In genomic region chr6:36120979-36121706, GRCh38 we compare ENCODE assay signal across 8 cellular contexts. TPM values are rescaled to one million over a fixed set of nuclear protein-coding genes. Genes with fewer than 3 reads are reported as not detected.
A peak's percentile ranks its signal among the peaks of the same experiment; 100 is the strongest.
DNase-seq lines count a peak whose midpoint lies in the region; ATAC-seq and TF ChIP-seq lines count a peak whose summit lies in the region.

No MANE protein-coding gene starts in this region.

- H3K36me3 ChIP-seq in Peyer's patch = no peaks in the 10 kb centered on the region

- H3K9me3 Mint-ChIP-seq in activated naive CD4-positive, alpha-beta T cell treated with anti-CD3 and anti-CD28 coated beads, Interleukin-2, amount 50 U/mL, for 72 hours = no peaks in the 10 kb centered on the region
- no peaks in the 10 kb centered on the region for H3K9me3 Mint-ChIP-seq in stimulated activated naive CD8-positive, alpha-beta T cell treated with anti-CD3 and anti-CD28 coated beads, Interleukin-15, Interleukin-2, amounts not matched to agents 100 ng/mL and 50 ng/mL, for 24 hours

- peaks cover 0 to 19% of the 10 kb centered on the region in 2 donors for H3K36me3 Mint-ChIP-seq in activated naive CD4-positive, alpha-beta T cell treated with anti-CD3 and anti-CD28 coated beads, Interleukin-2, amount 50 U/mL, for 72 hours
- H3K36me3 Mint-ChIP-seq in stimulated activated naive CD8-positive, alpha-beta T cell treated with anti-CD3 and anti-CD28 coated beads, Interleukin-15, Interleukin-2, amounts not matched to agents 100 ng/mL and 50 ng/mL, for 24 hours (ENCODE audit: low read depth) = peaks cover 10% of the 10 kb centered on the region

- H3K27me3 Mint-ChIP-seq in stimulated activated naive CD8-positive, alpha-beta T cell treated with anti-CD3 and anti-CD28 coated beads, Interleukin-15, Interleukin-2, amounts not matched to agents 100 ng/mL and 50 ng/mL, for 24 hours = no peaks in the 10 kb centered on the region

- H3K4me1 Mint-ChIP-seq in stimulated activated naive CD8-positive, alpha-beta T cell treated with anti-CD3 and anti-CD28 coated beads, Interleukin-15, Interleukin-2, amounts not matched to agents 100 ng/mL and 50 ng/mL, for 24 hours (ENCODE audit: low read depth) = peaks cover 93% of the 10 kb centered on the region

- H3K4me1 ChIP-seq in Peyer's patch = peaks cover 8 to 24% (median 12%) of the 10 kb centered on the region in 4 donors

- TF ChIP-seq CTCF in GM20000 (IDR thresholded peaks at IDR 0.05; ENCODE audit: extremely low read depth, missing control alignments) (no peak), Peyer's patch (IDR thresholded peaks at IDR 0.05) (no peak)

- H3K27me3 ChIP-seq in Peyer's patch = no peaks in the 10 kb centered on the region

- H3K4me3 Mint-ChIP-seq in stimulated activated naive CD8-positive, alpha-beta T cell treated with anti-CD3 and anti-CD28 coated beads, Interleukin-15, Interleukin-2, amounts not matched to agents 100 ng/mL and 50 ng/mL, for 24 hours = peak overlapping the region; percentile 82

- peak overlapping the region; percentile 80 to 88 (median 82) for H3K27ac ChIP-seq in Peyer's patch

- peak overlapping the region; percentile 95 to 99 for H3K27ac Mint-ChIP-seq in activated naive CD4-positive, alpha-beta T cell treated with anti-CD3 and anti-CD28 coated beads, Interleukin-2, amount 50 U/mL, for 72 hours
- peak overlapping the region; percentile 96 for H3K27ac Mint-ChIP-seq in stimulated activated naive CD8-positive, alpha-beta T cell treated with anti-CD3 and anti-CD28 coated beads, Interleukin-15, Interleukin-2, amounts not matched to agents 100 ng/mL and 50 ng/mL, for 24 hours

- DNase-seq in GM20000 (ENCODE audit: low spot score) = peak; percentile 41
- DNase-seq in Peyer's patch = peak; percentile 75 to 91 (median 80)
- DNase-seq in activated naive CD4-positive, alpha-beta T cell treated with anti-CD3 and anti-CD28 coated beads, Interleukin-2, amount 50 U/mL, for 72 hours (ENCODE audit: low spot score in 2 of 2) = peak; percentile 45 to 80
- DNase-seq in left lobe of liver (ENCODE audit: low spot score) = peak; percentile 79
- DNase-seq in NCI-H748 treated with DMSO at 0.1 percent for 48 hours (lab: John Stamatoyannopoulos, UW) = no peak
- no peak for DNase-seq in COLO668 (lab: John Stamatoyannopoulos, UW; ENCODE audit: unreplicated experiment)

- no peak for TF ChIP-seq POLR2A in Peyer's patch (IDR thresholded peaks at IDR 0.05)

- H3K4me3 ChIP-seq in Peyer's patch = peak overlapping the region in 2 of 4 donors; percentile 19 to 20

- no peaks in the 10 kb centered on the region for H3K9me3 ChIP-seq in Peyer's patch

- peak; percentile 45 to 60 for ATAC-seq in activated naive CD4-positive, alpha-beta T cell treated with anti-CD3 and anti-CD28 coated beads, Interleukin-2, amount 50 U/mL, for 72 hours
- peak; percentile 66 for ATAC-seq in left lobe of liver
- no peak for ATAC-seq in GM18861 (IDR thresholded peaks at IDR 0.05; ENCODE audit: unreplicated experiment)

RNA-seq across cellular contexts. Expression of gene MAPK13, which starts 9.2 kb away (rescaled TPM):
- total RNA-seq in Peyer's patch (100 to 1,000 TPM in 3 of 4 donors, 10 to 100 TPM in 1; 66.0 to 149 (median 131) TPM), left lobe of liver (1.9 TPM)
- total RNA-seq in activated naive CD4-positive, alpha-beta T cell treated with anti-CD3 and anti-CD28 coated beads, Interleukin-2, amount 50 U/mL, for 72 hours = 10 to 100 TPM; 33.6 to 58.9 TPM

Comparison
In these comparisons a context has a peak if more than half of its experiments do, and no peak if none do; other contexts are left out.
1. DNase-seq: peak in GM20000 (single experiment), Peyer's patch (3 of 3), activated naive CD4-positive, alpha-beta T cell treated with anti-CD3 and anti-CD28 coated beads, Interleukin-2, amount 50 U/mL, for 72 hours (2 of 2) and left lobe of liver (single experiment); none in NCI-H748 treated with DMSO at 0.1 percent for 48 hours (single experiment) and COLO668 (single experiment).
2. RNA of gene MAPK13, which starts 9.2 kb away (total RNA-seq): 66.0 to 149 TPM in Peyer's patch and 33.6 to 58.9 TPM in activated naive CD4-positive, alpha-beta T cell treated with anti-CD3 and anti-CD28 coated beads, Interleukin-2, amount 50 U/mL, for 72 hours; 1.9 TPM in left lobe of liver (single experiment); every median in the first group is over 10 times any median in the second.